Comparison of ENCODE assay signal across 27 cellular contexts in the genomic region with DNA sequence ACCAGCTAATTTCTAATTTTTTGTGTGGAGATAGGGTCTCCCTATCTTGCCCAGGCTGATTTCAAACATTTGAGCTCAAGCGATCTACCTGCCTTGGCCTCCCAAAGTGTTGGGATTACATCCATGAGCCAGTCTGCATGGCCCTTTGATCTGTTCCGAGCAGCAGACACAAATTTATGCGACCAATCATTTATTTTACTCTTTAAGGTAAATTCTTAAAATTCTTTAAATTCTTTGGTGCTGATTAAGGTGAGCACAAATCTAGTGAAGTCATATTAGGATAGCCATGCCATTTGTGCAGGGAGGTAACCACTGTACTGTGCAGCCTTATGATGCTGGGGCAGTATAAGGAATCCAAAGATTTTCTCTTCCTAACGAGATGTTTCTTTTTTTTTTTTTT.
"Had no signal": no experiment of that assay in that cellular context is flagged by ENCODE, and none has a peak within 500 bp of the region (broad histone marks: within the 10 kb centered on the region; RNA-seq: fewer than 3 reads in every experiment).

No MANE protein-coding gene starts in this region.

- H3K27ac Mint-ChIP-seq: activated naive CD8-positive, alpha-beta T cell treated with anti-CD3 and anti-CD28 coated beads for 36 hours; immature natural killer cell; memory B cell; natural killer cell; neural progenitor cell; stimulated activated memory B cell treated with anti-CD40 and anti-IgM and Interleukin-4, amounts not matched to agents 10 μg/mL and 1 μg/mL and 100 μg/mL, for 72 hours; stimulated activated naive CD8-positive, alpha-beta T cell treated with anti-CD3 and anti-CD28 coated beads, Interleukin-15, amount 100 ng/mL, for 72 hours; type B pancreatic cell had no signal

- DNase-seq: activated CD4-positive, alpha-beta T cell treated with anti-CD3 and anti-CD28 coated beads for 4 hours; activated CD4-positive, alpha-beta T cell treated with anti-CD3 and anti-CD28 coated beads, Interleukin-2, amount 50 U/mL, for 48 hours; activated CD8-positive, alpha-beta memory T cell treated with anti-CD3 and anti-CD28 coated beads for 24 hours; activated effector memory CD4-positive, alpha-beta T cell treated with Interleukin-2 at 50 U/mL for 16 hours; activated naive CD4-positive, alpha-beta T cell treated with Interleukin-2 at 50 U/mL for 16 hours; activated naive CD8-positive, alpha-beta T cell treated with anti-CD3 and anti-CD28 coated beads for 36 hours; adrenal gland; caudate nucleus; foreskin fibroblast; heart left ventricle; hypothalamus; immature natural killer cell; natural killer cell; occipital lobe; psoas muscle; stimulated activated CD4-positive, alpha-beta T cell treated with anti-CD3 and anti-CD28 coated beads, Interleukin-1b, Interleukin-23, amount 100 ng/mL, for 48 hours; stimulated activated CD4-positive, alpha-beta T cell treated with anti-CD3 and anti-CD28 coated beads, Interleukin-4, amount 100 ng/mL, for 4 hours; stimulated activated CD8-positive, alpha-beta memory T cell treated with anti-CD3 and anti-CD28 coated beads, Interleukin-4, amount 100 ng/mL, for 48 hours; stimulated activated naive CD8-positive, alpha-beta T cell treated with anti-CD3 and anti-CD28 coated beads, Interleukin-15, amount 100 ng/mL, for 72 hours; substantia nigra had no signal

- H3K4me3 Mint-ChIP-seq: activated naive CD8-positive, alpha-beta T cell treated with anti-CD3 and anti-CD28 coated beads for 36 hours; immature natural killer cell; memory B cell; natural killer cell; neural progenitor cell; stimulated activated memory B cell treated with anti-CD40 and anti-IgM and Interleukin-4, amounts not matched to agents 10 μg/mL and 1 μg/mL and 100 μg/mL, for 72 hours; stimulated activated naive CD8-positive, alpha-beta T cell treated with anti-CD3 and anti-CD28 coated beads, Interleukin-15, amount 100 ng/mL, for 72 hours; type B pancreatic cell had no signal

- H3K4me1 Mint-ChIP-seq: activated naive CD8-positive, alpha-beta T cell treated with anti-CD3 and anti-CD28 coated beads for 36 hours; immature natural killer cell; memory B cell; natural killer cell; stimulated activated naive CD8-positive, alpha-beta T cell treated with anti-CD3 and anti-CD28 coated beads, Interleukin-15, amount 100 ng/mL, for 72 hours had no signal

- H3K27me3 Mint-ChIP-seq: stimulated activated memory B cell treated with anti-CD40 and anti-IgM and Interleukin-4, amounts not matched to agents 10 μg/mL and 1 μg/mL and 100 μg/mL, for 72 hours; type B pancreatic cell had no signal

- H3K36me3 Mint-ChIP-seq: activated naive CD8-positive, alpha-beta T cell treated with anti-CD3 and anti-CD28 coated beads for 36 hours; immature natural killer cell; memory B cell; natural killer cell; stimulated activated memory B cell treated with anti-CD40 and anti-IgM and Interleukin-4, amounts not matched to agents 10 μg/mL and 1 μg/mL and 100 μg/mL, for 72 hours had no signal

- H3K9me3 Mint-ChIP-seq: activated naive CD8-positive, alpha-beta T cell treated with anti-CD3 and anti-CD28 coated beads for 36 hours; memory B cell; natural killer cell; neural progenitor cell; stimulated activated memory B cell treated with anti-CD40 and anti-IgM and Interleukin-4, amounts not matched to agents 10 μg/mL and 1 μg/mL and 100 μg/mL, for 72 hours; stimulated activated naive CD8-positive, alpha-beta T cell treated with anti-CD3 and anti-CD28 coated beads, Interleukin-15, amount 100 ng/mL, for 72 hours; type B pancreatic cell had no signal

- ATAC-seq: esophagus mucosa; heart left ventricle; left lobe of liver; natural killer cell; psoas muscle; stimulated activated memory B cell treated with anti-CD40 and anti-IgM and Interleukin-4, amounts not matched to agents 10 μg/mL and 1 μg/mL and 100 μg/mL, for 72 hours; stimulated activated naive CD8-positive, alpha-beta T cell treated with anti-CD3 and anti-CD28 coated beads, Interleukin-15, amount 100 ng/mL, for 72 hours had no signal

- FAIRE-seq: endothelial cell of umbilical vein had no signal
